8 cellular contexts compared by ENCODE assay signal in the genomic region with DNA sequence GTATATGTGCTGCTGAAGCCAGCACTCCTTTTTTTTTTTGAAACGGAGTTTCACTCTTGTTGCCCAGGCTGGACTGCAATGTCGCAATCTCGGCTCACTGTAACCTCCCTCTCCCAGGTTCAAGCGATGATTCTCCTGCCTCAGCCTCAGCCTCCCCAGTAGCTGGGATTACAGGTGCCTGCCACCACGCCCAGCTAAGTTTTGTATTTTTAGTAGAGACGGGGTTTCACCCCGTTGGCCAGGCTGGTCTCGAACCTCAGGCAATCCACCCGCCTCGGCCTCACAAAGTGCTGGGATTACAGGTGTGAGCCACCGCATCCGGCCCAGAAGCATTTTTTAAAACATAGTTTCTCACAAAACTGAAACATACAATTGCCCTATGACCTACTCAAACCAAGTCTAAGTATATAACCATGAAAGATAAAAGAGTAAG. TPM values are rescaled to one million over a fixed set of nuclear protein-coding genes. Genes with fewer than 3 reads are reported as not detected.
DNase-seq lines count a peak whose midpoint lies in the region; ATAC-seq and TF ChIP-seq lines count a peak whose summit lies in the region.
"Not testable (repeated sequence)": the region's sequence is repeated elsewhere in the genome, so short reads cannot be mapped to it uniquely, and the experiment has no call there.

No MANE protein-coding gene starts in this region.

- 93 to 95% methylated on average over 12 of the region's 12 CpGs for WGBS in GM23248 (ENCODE audit: low coverage in 1 of 2, low lambda C conversion rate in 2 of 2, missing lambda C conversion rate in 2 of 2), 2 experiments

- not testable (repeated sequence) for H3K9ac ChIP-seq in GM23248; skeletal muscle tissue (ENCODE audit: low read depth in 1 of 3, low read length in 3 of 3)

- in situ Hi-C loops in GM23248 (cut with MboI) = not testable (repeated sequence)

- H3K9me3 Mint-ChIP-seq in activated CD4-positive, alpha-beta T cell treated with anti-CD3 and anti-CD28 coated beads for 36 hours (ENCODE audit: low read depth); activated naive CD4-positive, alpha-beta T cell treated with anti-CD3 and anti-CD28 coated beads for 36 hours; effector memory CD8-positive, alpha-beta T cell; memory B cell: not testable (repeated sequence)

- H3K36me3 Mint-ChIP-seq in activated CD4-positive, alpha-beta T cell treated with anti-CD3 and anti-CD28 coated beads for 36 hours (ENCODE audit: low read depth) = peaks cover 22% of the 10 kb centered on the region
- peaks cover 21% of the 10 kb centered on the region for H3K36me3 Mint-ChIP-seq in activated naive CD4-positive, alpha-beta T cell treated with anti-CD3 and anti-CD28 coated beads for 36 hours (ENCODE audit: low read depth)
- H3K36me3 Mint-ChIP-seq in effector memory CD8-positive, alpha-beta T cell (ENCODE audit: insufficient read depth) = peaks cover 34% of the 10 kb centered on the region
- not testable (repeated sequence) for H3K36me3 Mint-ChIP-seq in memory B cell

- not testable (repeated sequence) for H3K4me1 ChIP-seq in A673 (ENCODE audit: insufficient read depth, low read length, poor library complexity, severe bottlenecking)
- peaks cover 27% of the 10 kb centered on the region for H3K4me1 ChIP-seq in GM23248 (ENCODE audit: insufficient read depth)
- H3K4me1 ChIP-seq in skeletal muscle tissue (ENCODE audit: control insufficient read depth in 3 of 3, insufficient read depth in 3 of 3, low read length in 3 of 3) = peaks cover 10 to 39% (median 28%) of the 10 kb centered on the region in 3 donors

- peaks cover 20% of the 10 kb centered on the region for H3F3A ChIP-seq in GM23248 (ENCODE audit: insufficient read depth)

- peaks cover 73% of the 10 kb centered on the region for H3K79me2 ChIP-seq in GM23248 (ENCODE audit: insufficient read depth)

- not testable (repeated sequence) for H3K27ac ChIP-seq in A673 (ENCODE audit: low read depth, low read length, poor library complexity, severe bottlenecking); GM23248
- H3K27ac ChIP-seq in skeletal muscle tissue (ENCODE audit: low read depth, low read length) = peak overlapping the region; percentile 100

- not testable (repeated sequence) for TF ChIP-seq POLR2A in NB4 (IDR thresholded peaks at IDR 0.05; ENCODE audit: extremely low read depth, insufficient read length)

- H4K20me1 ChIP-seq in GM23248 (ENCODE audit: insufficient read depth) = peaks cover 28% of the 10 kb centered on the region

- peak overlapping the region; percentile 100 for H3K27ac Mint-ChIP-seq in activated CD4-positive, alpha-beta T cell treated with anti-CD3 and anti-CD28 coated beads for 36 hours
- peak overlapping the region; percentile 98 for H3K27ac Mint-ChIP-seq in activated naive CD4-positive, alpha-beta T cell treated with anti-CD3 and anti-CD28 coated beads for 36 hours
- H3K27ac Mint-ChIP-seq in effector memory CD8-positive, alpha-beta T cell = peak overlapping the region in 1 of 2 donors; percentile 99
- H3K27ac Mint-ChIP-seq in memory B cell = peak overlapping the region; percentile 100

- H3K4me2 ChIP-seq in GM23248 (ENCODE audit: unreplicated experiment) = peak overlapping the region; percentile 99

- H3K4me1 Mint-ChIP-seq in activated CD4-positive, alpha-beta T cell treated with anti-CD3 and anti-CD28 coated beads for 36 hours = peaks cover 62% of the 10 kb centered on the region
- peaks cover 59% of the 10 kb centered on the region for H3K4me1 Mint-ChIP-seq in activated naive CD4-positive, alpha-beta T cell treated with anti-CD3 and anti-CD28 coated beads for 36 hours (ENCODE audit: low read depth)
- peaks cover 43 to 50% of the 10 kb centered on the region in 2 donors for H3K4me1 Mint-ChIP-seq in effector memory CD8-positive, alpha-beta T cell (ENCODE audit: low read depth in 2 of 2)
- peaks cover 40% of the 10 kb centered on the region for H3K4me1 Mint-ChIP-seq in memory B cell

- H3K9me3 ChIP-seq in A673 (ENCODE audit: low read depth, low read length, poor library complexity, severe bottlenecking); GM23248 (ENCODE audit: low read depth); skeletal muscle tissue (ENCODE audit: control insufficient read depth in 3 of 3, low read length in 3 of 3): not testable (repeated sequence)

- H3K36me3 ChIP-seq in A673 (ENCODE audit: insufficient read depth, low read length, poor library complexity, severe bottlenecking); GM23248 (ENCODE audit: low read depth); skeletal muscle tissue (ENCODE audit: control insufficient read depth in 3 of 3, insufficient read depth in 3 of 3, low read length in 3 of 3): not testable (repeated sequence)

- TF ChIP-seq CTCF in A673 (conservative IDR thresholded peaks at IDR 0.05; ENCODE audit: low read depth, low read length); NB4 (IDR thresholded peaks at IDR 0.05; ENCODE audit: low read depth, low read length): not testable (repeated sequence)

- H3K9me2 ChIP-seq in GM23248 (ENCODE audit: insufficient read depth) = not testable (repeated sequence)

- peak overlapping the region; percentile 80 for H3K4me3 Mint-ChIP-seq in activated CD4-positive, alpha-beta T cell treated with anti-CD3 and anti-CD28 coated beads for 36 hours
- peak overlapping the region; percentile 89 for H3K4me3 Mint-ChIP-seq in activated naive CD4-positive, alpha-beta T cell treated with anti-CD3 and anti-CD28 coated beads for 36 hours
- peak overlapping the region; percentile 96 to 99 for H3K4me3 Mint-ChIP-seq in effector memory CD8-positive, alpha-beta T cell
- peak overlapping the region; percentile 100 for H3K4me3 Mint-ChIP-seq in memory B cell

- CTCF ChIA-PET in A673 (lab: Charles Lee); activated naive CD4-positive, alpha-beta T cell treated with anti-CD3 and anti-CD28 coated beads for 36 hours (lab: Charles Lee): not testable (repeated sequence)
- CTCF ChIA-PET in activated CD4-positive, alpha-beta T cell treated with anti-CD3 and anti-CD28 coated beads for 36 hours (lab: Charles Lee) = interaction anchor here (1.0 to 1.3 kb wide), 2 partner anchors 10 to 15 kb away, joined by 3 to 4 read pairs; no protein-coding TSS in a partner anchor

- H3K4me3 ChIP-seq in A673 (ENCODE audit: low read depth, low read length, poor library complexity, severe bottlenecking) (peak overlapping the region; percentile 95), GM23248 (peak overlapping the region; percentile 100), NB4 (ENCODE audit: low read depth, low read length) (peak overlapping the region; percentile 97), skeletal muscle tissue (ENCODE audit: low read length in 3 of 3) (peak overlapping the region in 1 of 3 donors; percentile 91)

- H3K27me3 ChIP-seq in A673 (replicated peaks; ENCODE audit: insufficient read depth, low read depth, low read length, poor library complexity); GM23248 (replicated peaks; ENCODE audit: insufficient read depth); skeletal muscle tissue (ENCODE audit: control insufficient read depth in 3 of 3, insufficient read depth in 3 of 3, low read length in 3 of 3): not testable (repeated sequence)

- not testable (repeated sequence) for H2AFZ ChIP-seq in GM23248

- BruUV-seq in A673 (replicated peaks; lab: Mats Ljungman, UMichigan) = not testable (repeated sequence)

- DNase-seq in A673 (ENCODE audit: low spot score); GM23248; activated naive CD4-positive, alpha-beta T cell treated with anti-CD3 and anti-CD28 coated beads for 36 hours; memory B cell (ENCODE audit: low spot score in 2 of 2): not testable (repeated sequence)
- DNase-seq in NB4 (ENCODE audit: low read depth) = peak; percentile 34
- peak; percentile 32 for DNase-seq in activated CD4-positive, alpha-beta T cell treated with anti-CD3 and anti-CD28 coated beads for 36 hours
- peak in 2 of 3 experiments; percentile 3 for DNase-seq in effector memory CD8-positive, alpha-beta T cell

- ATAC-seq in activated CD4-positive, alpha-beta T cell treated with anti-CD3 and anti-CD28 coated beads for 36 hours; effector memory CD8-positive, alpha-beta T cell (replicated peaks); memory B cell (ENCODE audit: low read depth): not testable (repeated sequence)

- H3K27me3 Mint-ChIP-seq in activated CD4-positive, alpha-beta T cell treated with anti-CD3 and anti-CD28 coated beads for 36 hours; activated naive CD4-positive, alpha-beta T cell treated with anti-CD3 and anti-CD28 coated beads for 36 hours (ENCODE audit: low read depth); effector memory CD8-positive, alpha-beta T cell; memory B cell: not testable (repeated sequence)

- intact Hi-C loops in A673 (cut with micrococcal nuclease; ENCODE audit: unreplicated experiment) = loop anchor here (5.0 kb wide), 1 partner anchor 217 kb away; the partner anchor contains the start of gene KIF27
- intact Hi-C loops in activated CD4-positive, alpha-beta T cell treated with anti-CD3 and anti-CD28 coated beads for 36 hours (cut with DNase I, micrococcal nuclease) = loop anchor here (1.0 to 5.0 kb wide), 3 partner anchors 112 to 591 kb away; partner anchors contain the start of gene GKAP1 (in 1 of the 2)
- intact Hi-C loops in activated naive CD4-positive, alpha-beta T cell treated with anti-CD3 and anti-CD28 coated beads for 36 hours (cut with micrococcal nuclease) = loop anchor here (10.0 kb wide), 1 partner anchor 230 kb away; no protein-coding TSS in a partner anchor

- POLR2A ChIA-PET in A673 (lab: Charles Lee; ENCODE audit: low non-redundant PET) = not testable (repeated sequence)
- POLR2A ChIA-PET in activated CD4-positive, alpha-beta T cell treated with anti-CD3 and anti-CD28 coated beads for 36 hours (lab: Charles Lee) = interaction anchor here (0.7 kb wide), 1 partner anchor 27 kb away, joined by 3 read pairs; no protein-coding TSS in a partner anchor

RNA-seq across cellular contexts. Expression of gene UBQLN1, which starts 2.5 kb away (rescaled TPM):
- total RNA-seq in A673 (2021) (154 and 162 TPM in 2 replicates), skeletal muscle tissue (92.4 TPM)
- 92.7 and 107 TPM in 2 replicates for total RNA-seq in GM23248 (2014; rRNA removed; shearing (Covaris generic))
- polyA plus RNA-seq in GM23248 (2016; fragmentation: Nextera tagmentation; extraction: Ambion mirVana) = 103 TPM in 2 replicates
- 100 to 1,000 TPM in 1 of 2 experiments, 10 to 100 TPM in 1; 88.3 to 116 TPM for total RNA-seq in activated CD4-positive, alpha-beta T cell treated with anti-CD3 and anti-CD28 coated beads for 36 hours
- total RNA-seq in activated naive CD4-positive, alpha-beta T cell treated with anti-CD3 and anti-CD28 coated beads for 36 hours = 10 to 100 TPM; 84.8 to 87.1 TPM
